In genomic region chr12:120698677-120699076, GRCh38 we compare ENCODE assay signal across 21 cellular contexts. TPM values are rescaled to one million over a fixed set of nuclear protein-coding genes. Genes with fewer than 3 reads are reported as not detected.
DNase-seq lines count a peak whose midpoint lies in the region; ATAC-seq and TF ChIP-seq lines count a peak whose summit lies in the region.
"Had no signal": no experiment of that assay in that cellular context is flagged by ENCODE, and none has a peak within 500 bp of the region (broad histone marks: within the 10 kb centered on the region; RNA-seq: fewer than 3 reads in every experiment).

No MANE protein-coding gene starts in this region.

- DNase-seq in activated T-cell treated with anti-CD3 and anti-CD28 coated beads, Interleukin-2, amount 50 U/mL, for 24 hours, result no peak
- no peak for DNase-seq in activated T-cell treated with anti-CD3 and anti-CD28 coated beads, Interleukin-2, amount 50 U/mL, for 48 hours
- DNase-seq in right cardiac atrium, result no peak
- no peak for DNase-seq in thyroid gland
- DNase-seq in NCI-H2029 (lab: John Stamatoyannopoulos, UW), result no peak
- DNase-seq: activated CD4-positive, alpha-beta T cell treated with anti-CD3 and anti-CD28 coated beads for 48 hours; activated T-cell treated with anti-CD3 and anti-CD28 coated beads, Interleukin-2, amount 50 U/mL, for 1 hour; CD8-positive, alpha-beta T cell; effector memory CD4-positive, alpha-beta T cell; hypothalamus; NCI-H1105 treated with DMSO at 0.1 percent for 48 hours; SHP77 treated with DMSO at 0.1 percent for 48 hours had no signal

- H3K9me3 ChIP-seq in right cardiac atrium (ENCODE audit: control insufficient read depth, low read length) (no peaks in the 10 kb centered on the region), thyroid gland (no peaks in the 10 kb centered on the region)
- H3K9me3 ChIP-seq: A549 had no signal

- peaks cover 36 to 50% of the 10 kb centered on the region in 2 donors for H3K36me3 ChIP-seq in thyroid gland

- H3K4me1 ChIP-seq in right cardiac atrium (ENCODE audit: control insufficient read depth, insufficient read depth, low read length), result peaks cover 30% of the 10 kb centered on the region
- peaks cover 21 to 55% of the 10 kb centered on the region in 2 donors for H3K4me1 ChIP-seq in thyroid gland

- H3K27me3 Mint-ChIP-seq in activated T-cell treated with anti-CD3 and anti-CD28 coated beads, Interleukin-2, amount 50 U/mL, for 24 hours, result no peaks in the 10 kb centered on the region

- no peaks in the 10 kb centered on the region for H3K27me3 ChIP-seq in right cardiac atrium (ENCODE audit: control insufficient read depth, insufficient read depth)
- no peaks in the 10 kb centered on the region for H3K27me3 ChIP-seq in thyroid gland
- H3K27me3 ChIP-seq: cardiac muscle cell had no signal

- peak overlapping the region; percentile 47 for H3K27ac Mint-ChIP-seq in activated T-cell treated with anti-CD3 and anti-CD28 coated beads, Interleukin-2, amount 50 U/mL, for 24 hours
- H3K27ac Mint-ChIP-seq: CD8-positive, alpha-beta T cell; stimulated activated effector memory CD8-positive, alpha-beta T cell treated with anti-CD3 and anti-CD28 coated beads, Interleukin-12 subunit alpha, Interleukin-12 subunit beta, amount 100 ng/mL, for 72 hours; T-helper 2 cell treated with Interferon-gamma antibody and Interleukin-4, amounts not matched to agents 5 μg/mL and 100 μg/mL, for 36 hours had no signal

- H3K27ac ChIP-seq in VCaP, result peak overlapping the region; percentile 63; the same call in 1 of the 2 replicates
- H3K27ac ChIP-seq in right cardiac atrium (ENCODE audit: low read length), result peak overlapping the region; percentile 80
- H3K27ac ChIP-seq in thyroid gland, result peak overlapping the region in 2 of 3 donors; percentile 26 to 62
- H3K27ac ChIP-seq: A549, cardiac muscle cell had no signal

- H3K4me3 ChIP-seq in right cardiac atrium (ENCODE audit: low read length) (no peak overlapping the region), thyroid gland (replicated peaks in 1 of 3) (no peak overlapping the region)
- H3K4me3 ChIP-seq: A549, cardiac muscle cell, skin epidermis had no signal

- H3K4me1 Mint-ChIP-seq in activated T-cell treated with anti-CD3 and anti-CD28 coated beads, Interleukin-2, amount 50 U/mL, for 24 hours (ENCODE audit: low read depth), result peaks cover 5% of the 10 kb centered on the region

- H3K4me3 Mint-ChIP-seq in activated T-cell treated with anti-CD3 and anti-CD28 coated beads, Interleukin-2, amount 50 U/mL, for 24 hours, result no peak overlapping the region
- H3K4me3 Mint-ChIP-seq: CD8-positive, alpha-beta T cell; stimulated activated effector memory CD8-positive, alpha-beta T cell treated with anti-CD3 and anti-CD28 coated beads, Interleukin-12 subunit alpha, Interleukin-12 subunit beta, amount 100 ng/mL, for 72 hours; T-helper 2 cell treated with Interferon-gamma antibody and Interleukin-4, amounts not matched to agents 5 μg/mL and 100 μg/mL, for 36 hours had no signal

- TF ChIP-seq POLR2A in thyroid gland (IDR thresholded peaks at IDR 0.05), result no peak

- intact Hi-C loops in right cardiac atrium (cut with DNase I), result no loop called here
- intact Hi-C loops in thyroid gland (cut with DNase I), result no loop called here

- ATAC-seq in right cardiac atrium, result peak in 1 of 2 donors; percentile 57
- no peak for ATAC-seq in HG02642 (IDR thresholded peaks at IDR 0.05; ENCODE audit: poor library complexity, unreplicated experiment)
- no peak for ATAC-seq in HG02571 (IDR thresholded peaks at IDR 0.05; ENCODE audit: unreplicated experiment)
- ATAC-seq: A549; CD8-positive, alpha-beta T cell; stimulated activated effector memory CD8-positive, alpha-beta T cell treated with anti-CD3 and anti-CD28 coated beads, Interleukin-12 subunit alpha, Interleukin-12 subunit beta, amount 100 ng/mL, for 72 hours had no signal

- TF ChIP-seq CTCF in VCaP (conservative IDR thresholded peaks at IDR 0.05) (no peak), thyroid gland (IDR thresholded peaks at IDR 0.05) (no peak)

- peaks cover 100% of the 10 kb centered on the region for H3K36me3 Mint-ChIP-seq in activated T-cell treated with anti-CD3 and anti-CD28 coated beads, Interleukin-2, amount 50 U/mL, for 24 hours (ENCODE audit: low read depth)

- H3K9me3 Mint-ChIP-seq in activated T-cell treated with anti-CD3 and anti-CD28 coated beads, Interleukin-2, amount 50 U/mL, for 24 hours, result no peaks in the 10 kb centered on the region
- H3K9me3 Mint-ChIP-seq: CD8-positive, alpha-beta T cell; stimulated activated effector memory CD8-positive, alpha-beta T cell treated with anti-CD3 and anti-CD28 coated beads, Interleukin-12 subunit alpha, Interleukin-12 subunit beta, amount 100 ng/mL, for 72 hours; T-helper 2 cell treated with Interferon-gamma antibody and Interleukin-4, amounts not matched to agents 5 μg/mL and 100 μg/mL, for 36 hours had no signal

- WGBS in right cardiac atrium, result 57% methylated on average over 3 of the region's 3 CpGs
- 81 to 87% methylated on average over 3 of the region's 3 CpGs for WGBS in thyroid gland, 2 donors

RNA-seq across cellular contexts. Expression of gene UNC119B, which starts 11.6 kb away (rescaled TPM):
- total RNA-seq in right cardiac atrium (10 to 100 TPM; 15.7 to 17.8 (median 16.7) TPM), thyroid gland (10 to 100 TPM; 44.1 to 65.3 (median 61.6) TPM)
- polyA plus RNA-seq in right cardiac atrium, result 7.0 TPM

RNA-seq across cellular contexts. Expression of gene MLEC, which starts 11.7 kb away (rescaled TPM):
- total RNA-seq in right cardiac atrium (100 to 1,000 TPM; 157 to 257 (median 193) TPM), thyroid gland (100 to 1,000 TPM; 122 to 288 (median 187) TPM)
- polyA plus RNA-seq in right cardiac atrium, result 93.6 TPM

RNA-seq across cellular contexts. Expression of gene ACADS, which starts 26.9 kb away (rescaled TPM):
- 10 to 100 TPM; 34.2 to 51.3 (median 42.5) TPM for total RNA-seq in right cardiac atrium
- 68.0 TPM for polyA plus RNA-seq in right cardiac atrium
- 10 to 100 TPM; 40.8 to 85.9 (median 65.1) TPM for total RNA-seq in thyroid gland

RNA-seq across cellular contexts. Expression of gene CABP1, which starts 58.3 kb away (rescaled TPM):
- total RNA-seq in right cardiac atrium, result 1 to 10 TPM in 3 of 4 donors, under 1 TPM in 1; 0.89 to 4.0 (median 2.0) TPM
- 3.0 TPM for polyA plus RNA-seq in right cardiac atrium
- total RNA-seq in thyroid gland, result 1 to 10 TPM in 1 of 4 donors, under 1 TPM in 1, not detected in 2; 0.33 to 1.4 TPM
- total RNA-seq: cardiac muscle cell; CD8-positive, alpha-beta T cell; osteoblast had no signal
- polyA plus RNA-seq: cardiac muscle cell had no signal
